22 cellular contexts compared by ENCODE assay signal in the genomic region with DNA sequence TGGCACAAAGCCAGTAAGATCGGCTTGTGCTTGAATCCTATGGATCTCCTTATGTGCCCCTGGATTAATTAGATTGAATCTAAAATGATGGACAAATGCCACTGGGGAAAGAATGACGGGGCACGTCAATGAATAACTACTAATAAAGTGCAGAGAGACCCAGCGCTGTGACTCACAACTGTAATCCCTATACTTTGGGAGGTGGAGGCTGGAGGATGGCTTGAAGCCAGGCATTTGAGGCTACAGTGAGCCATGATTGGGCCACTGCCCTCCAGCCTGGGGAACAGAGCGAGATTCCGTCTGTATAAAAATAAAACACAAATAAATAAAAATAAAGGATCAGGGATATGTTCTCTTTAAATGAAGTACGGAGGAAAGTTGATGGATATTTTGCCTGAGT.
"Had no signal": no experiment of that assay in that cellular context is flagged by ENCODE, and none has a peak within 500 bp of the region (broad histone marks: within the 10 kb centered on the region; RNA-seq: fewer than 3 reads in every experiment).

No MANE protein-coding gene starts in this region.

- H3K36me3 ChIP-seq: lower lobe of right lung, prostate gland, sigmoid colon, spleen, tibial artery had no signal

- H3K27ac ChIP-seq: dorsolateral prefrontal cortex, lower lobe of right lung, prostate gland, sigmoid colon, spleen, testis, tibial artery had no signal

- H3K4me3 ChIP-seq: dorsolateral prefrontal cortex, lower lobe of right lung, prostate gland, sigmoid colon, spleen, testis, tibial artery had no signal

- H3K9me3 ChIP-seq: lower lobe of right lung, prostate gland, sigmoid colon, spleen, testis, tibial artery had no signal

- H3K27me3 ChIP-seq: sigmoid colon, spleen, testis, tibial artery had no signal

- DNase-seq: dorsolateral prefrontal cortex; effector CD4-positive, alpha-beta T cell; foreskin fibroblast; hypothalamus; immature natural killer cell; islet precursor cell; kidney glomerular epithelial cell; left ventricle myocardium superior; lower lobe of right lung; naive thymus-derived CD8-positive, alpha-beta T cell; nephron progenitor cell; nucleus accumbens; right cardiac atrium; sigmoid colon; spleen; stimulated activated CD4-positive, alpha-beta T cell treated with anti-CD3 and anti-CD28 coated beads, Interleukin-4, amount 100 ng/mL, for 4 hours; stimulated activated naive CD8-positive, alpha-beta T cell treated with anti-CD3 and anti-CD28 coated beads, Interleukin-15, Interleukin-2, amounts not matched to agents 100 U/mL and 50 U/mL, for 24 hours; substantia nigra; testis; tibial artery had no signal

- ATAC-seq: left ventricle myocardium superior; lower lobe of right lung; naive thymus-derived CD8-positive, alpha-beta T cell; right cardiac atrium; stimulated activated memory B cell treated with anti-CD40 and anti-IgM and Interleukin-4, amounts not matched to agents 10 μg/mL and 1 μg/mL and 100 μg/mL, for 72 hours; stimulated activated naive CD8-positive, alpha-beta T cell treated with anti-CD3 and anti-CD28 coated beads, Interleukin-15, Interleukin-2, amounts not matched to agents 100 U/mL and 50 U/mL, for 24 hours had no signal

- H3K4me1 ChIP-seq: lower lobe of right lung, prostate gland, sigmoid colon, spleen, testis, tibial artery had no signal
